Comparison of ENCODE assay signal across 10 cellular contexts in genomic region chr5:68406344-68406743, GRCh38.
DNase-seq lines count a peak whose midpoint lies in the region; ATAC-seq and TF ChIP-seq lines count a peak whose summit lies in the region.
"Had no signal": no experiment of that assay in that cellular context is flagged by ENCODE, and none has a peak within 500 bp of the region (broad histone marks: within the 10 kb centered on the region; RNA-seq: fewer than 3 reads in every experiment).

No MANE protein-coding gene starts in this region.

- H3F3A ChIP-seq in Loucy (ENCODE audit: low read depth) = no peaks in the 10 kb centered on the region

- no peak for TF ChIP-seq CTCF in GM12865 (IDR thresholded peaks at IDR 0.05; ENCODE audit: insufficient read depth, low read depth, low read length, missing control alignments)
- no peak for TF ChIP-seq CTCF in Loucy (conservative IDR thresholded peaks at IDR 0.05; ENCODE audit: low read length)
- TF ChIP-seq CTCF in left lung (IDR thresholded peaks at IDR 0.05) = no peak

- no peak overlapping the region for H3K27ac ChIP-seq in left lung
- H3K27ac ChIP-seq: neutrophil had no signal

- peaks cover 3% of the 10 kb centered on the region for H4K20me1 ChIP-seq in Loucy (ENCODE audit: insufficient read depth, low read length, poor library complexity, severe bottlenecking)

- DNase-seq in GM12865 (ENCODE audit: low read depth) = peak; percentile 46
- DNase-seq in left lung = no peak
- DNase-seq in MG63 = no peak
- DNase-seq in A172 (ENCODE audit: low spot score) = no peak
- DNase-seq in HCEC 1CT = no peak
- DNase-seq in stimulated activated naive CD4-positive, alpha-beta T cell (lab: John Stamatoyannopoulos, UW) = no peak
- DNase-seq: activated effector memory CD4-positive, alpha-beta T cell treated with Interleukin-2 at 50 U/mL for 16 hours had no signal

- H3K27me3 ChIP-seq in Loucy (ENCODE audit: insufficient read depth, low read length, poor library complexity, severe bottlenecking) (peaks cover 35% of the 10 kb centered on the region), left lung (no peaks in the 10 kb centered on the region), MG63 (no peaks in the 10 kb centered on the region)
- H3K27me3 ChIP-seq: neutrophil had no signal

- no peaks in the 10 kb centered on the region for H3K79me2 ChIP-seq in Loucy (ENCODE audit: insufficient read depth, low read length)

- no peaks in the 10 kb centered on the region for H3K9me3 ChIP-seq in Loucy (ENCODE audit: insufficient read depth, low read depth, low read length)
- H3K9me3 ChIP-seq in left lung = no peaks in the 10 kb centered on the region
- H3K9me3 ChIP-seq in MG63 = no peaks in the 10 kb centered on the region
- H3K9me3 ChIP-seq: neutrophil had no signal

- peaks cover 9% of the 10 kb centered on the region for H3K4me1 ChIP-seq in Loucy (ENCODE audit: insufficient read depth, low read length, poor library complexity, severe bottlenecking)
- H3K4me1 ChIP-seq in left lung = peaks cover 6 to 13% of the 10 kb centered on the region in 2 donors

- H3K36me3 ChIP-seq in Loucy (ENCODE audit: insufficient read depth, low read length) = no peaks in the 10 kb centered on the region
- H3K36me3 ChIP-seq in left lung = no peaks in the 10 kb centered on the region
- H3K36me3 ChIP-seq in MG63 = no peaks in the 10 kb centered on the region
- H3K36me3 ChIP-seq: neutrophil had no signal

- intact Hi-C loops in left lung (cut with DNase I) = no loop called here

- no peaks in the 10 kb centered on the region for H3K9me2 ChIP-seq in Loucy (replicated peaks; ENCODE audit: low read depth, low read length)

- H3K4me2 ChIP-seq in Loucy (ENCODE audit: low read depth, low read length, poor library complexity, severe bottlenecking) = peak overlapping the region; percentile 10

- ATAC-seq in GM21576 (IDR thresholded peaks at IDR 0.05; ENCODE audit: unreplicated experiment) (peak; percentile 15), left lung (peak; percentile 30)

- H3K9ac ChIP-seq in Loucy (ENCODE audit: low read depth, low read length, poor library complexity, severe bottlenecking) = no peak overlapping the region

- H3K4me3 ChIP-seq in GM12865 (ENCODE audit: low read depth, low read length) = no peak overlapping the region
- no peak overlapping the region for H3K4me3 ChIP-seq in Loucy (ENCODE audit: low read length, poor library complexity, severe bottlenecking)
- no peak overlapping the region for H3K4me3 ChIP-seq in left lung
- H3K4me3 ChIP-seq in MG63 = no peak overlapping the region

- H2AFZ ChIP-seq in Loucy (ENCODE audit: low read length) = no peak overlapping the region
